ENCODE assay signal across 8 cellular contexts in genomic region chr22:25202290-25202921, GRCh38. TPM values are rescaled to one million over a fixed set of nuclear protein-coding genes. Genes with fewer than 3 reads are reported as not detected.
A peak's percentile ranks its signal among the peaks of the same experiment; 100 is the strongest.
DNase-seq lines count a peak whose midpoint lies in the region; ATAC-seq and TF ChIP-seq lines count a peak whose summit lies in the region.

No MANE protein-coding gene starts in this region.

- H3K27me3 Mint-ChIP-seq in CD4-positive, CD25-positive, alpha-beta regulatory T cell: no peaks in the 10 kb centered on the region
- H3K27me3 Mint-ChIP-seq in activated T-helper 1 cell treated with anti-CD3 and anti-CD28 coated beads, Interleukin-12 subunit alpha, Interleukin-12 subunit beta, Interleukin-2, Interleukin-4 antibody, amounts not matched to agents 30 ng/mL and 10 ng/mL and 1 ng/mL, durations not matched to agents 14 hours and 24 hours and 36 hours (ENCODE audit: insufficient read depth): no peaks in the 10 kb centered on the region

- no TSS peak for BruUV-seq in Panc1 (replicated peaks; lab: Mats Ljungman, UMichigan)

- no peak overlapping the region for H3K27ac Mint-ChIP-seq in CD4-positive, CD25-positive, alpha-beta regulatory T cell
- no peak overlapping the region for H3K27ac Mint-ChIP-seq in activated T-helper 1 cell treated with anti-CD3 and anti-CD28 coated beads, Interleukin-12 subunit alpha, Interleukin-12 subunit beta, Interleukin-2, Interleukin-4 antibody, amounts not matched to agents 30 ng/mL and 10 ng/mL and 1 ng/mL, durations not matched to agents 14 hours and 24 hours and 36 hours

- in situ Hi-C loops in Panc1 (cut with HindIII; ENCODE audit: low pct_unique_long_range_greater_than_20kb, low sequenced_read_pairs): no loop called here

- intact Hi-C loops in Panc1 (cut with micrococcal nuclease; ENCODE audit: unreplicated experiment): no loop called here
- intact Hi-C loops in activated T-helper 1 cell treated with anti-CD3 and anti-CD28 coated beads, Interleukin-12 subunit alpha, Interleukin-12 subunit beta, Interleukin-2, Interleukin-4 antibody, amounts not matched to agents 30 ng/mL and 10 ng/mL and 1 ng/mL, durations not matched to agents 14 hours and 24 hours and 36 hours (cut with micrococcal nuclease): loop anchor here (1.0 to 5.0 kb wide), 4 partner anchors 122 to 1129 kb away; no protein-coding TSS in a partner anchor

- H3K4me3 Mint-ChIP-seq in CD4-positive, CD25-positive, alpha-beta regulatory T cell: no peak overlapping the region
- H3K4me3 Mint-ChIP-seq in activated T-helper 1 cell treated with anti-CD3 and anti-CD28 coated beads, Interleukin-12 subunit alpha, Interleukin-12 subunit beta, Interleukin-2, Interleukin-4 antibody, amounts not matched to agents 30 ng/mL and 10 ng/mL and 1 ng/mL, durations not matched to agents 14 hours and 24 hours and 36 hours: no peak overlapping the region

- no peak overlapping the region for H3K4me3 ChIP-seq in CD4-positive, CD25-positive, alpha-beta regulatory T cell (ENCODE audit: low read depth, low read length)
- no peak overlapping the region for H3K4me3 ChIP-seq in Panc1 (ENCODE audit: low read depth in 2 of 2, low read length in 2 of 2)
- no peak overlapping the region for H3K4me3 ChIP-seq in foreskin fibroblast (ENCODE audit: low read depth in 1 of 2, low read length in 2 of 2)

- no peak overlapping the region for H3K27ac ChIP-seq in CD4-positive, CD25-positive, alpha-beta regulatory T cell (ENCODE audit: insufficient read depth, low read length, poor library complexity, severe bottlenecking)
- no peak overlapping the region for H3K27ac ChIP-seq in Panc1 (ENCODE audit: low read length)

- DNase-seq in CD4-positive, CD25-positive, alpha-beta regulatory T cell: peak; percentile 18 to 52 (median 30)
- DNase-seq in HT1080 (ENCODE audit: low read depth) (peak; percentile 54), Panc1 (ENCODE audit: low read depth, low spot score) (peak; percentile 45), foreskin fibroblast (peak; percentile 30 to 77), occipital lobe (lab: John Stamatoyannopoulos, UW) (peak; percentile 28), ureter (ENCODE audit: low spot score) (peak; percentile 57)
- peak; percentile 24 for DNase-seq in activated T-helper 1 cell treated with anti-CD3 and anti-CD28 coated beads, Interleukin-12 subunit alpha, Interleukin-12 subunit beta, Interleukin-2, Interleukin-4 antibody, amounts not matched to agents 30 ng/mL and 10 ng/mL and 1 ng/mL, durations not matched to agents 14 hours and 24 hours and 36 hours (ENCODE audit: low spot score)

- H3K4me1 Mint-ChIP-seq in CD4-positive, CD25-positive, alpha-beta regulatory T cell: peaks cover 0 to 2% (median 0%) of the 10 kb centered on the region in 4 donors
- H3K4me1 Mint-ChIP-seq in activated T-helper 1 cell treated with anti-CD3 and anti-CD28 coated beads, Interleukin-12 subunit alpha, Interleukin-12 subunit beta, Interleukin-2, Interleukin-4 antibody, amounts not matched to agents 30 ng/mL and 10 ng/mL and 1 ng/mL, durations not matched to agents 14 hours and 24 hours and 36 hours (ENCODE audit: low read depth): peaks cover 6% of the 10 kb centered on the region

- peak; percentile 91 for TF ChIP-seq CTCF in Panc1 (IDR thresholded peaks at IDR 0.05)
- peak; percentile 92 for TF ChIP-seq CTCF in foreskin fibroblast (IDR thresholded peaks at IDR 0.05; ENCODE audit: low read depth, low read length)

- POLR2A ChIA-PET in Panc1 (lab: Charles Lee): interaction anchor here (0.6 kb wide), 1 partner anchor 9 kb away, joined by 3 read pairs; no protein-coding TSS in a partner anchor

- H3K9me3 Mint-ChIP-seq in CD4-positive, CD25-positive, alpha-beta regulatory T cell: no peaks in the 10 kb centered on the region
- H3K9me3 Mint-ChIP-seq in activated T-helper 1 cell treated with anti-CD3 and anti-CD28 coated beads, Interleukin-12 subunit alpha, Interleukin-12 subunit beta, Interleukin-2, Interleukin-4 antibody, amounts not matched to agents 30 ng/mL and 10 ng/mL and 1 ng/mL, durations not matched to agents 14 hours and 24 hours and 36 hours: no peaks in the 10 kb centered on the region

- no peaks in the 10 kb centered on the region for H3K27me3 ChIP-seq in CD4-positive, CD25-positive, alpha-beta regulatory T cell (ENCODE audit: control insufficient read depth, insufficient read depth, low read length)
- H3K27me3 ChIP-seq in Panc1 (ENCODE audit: control insufficient read depth, insufficient read depth, low read length): no peaks in the 10 kb centered on the region

- H3K36me3 ChIP-seq in CD4-positive, CD25-positive, alpha-beta regulatory T cell (ENCODE audit: control insufficient read depth, insufficient read depth, low read length): no peaks in the 10 kb centered on the region
- 0 out of 2 replicates have a peak, but pooled peaks cover 3% of the 10 kb centered on the region for H3K36me3 ChIP-seq in Panc1 (ENCODE audit: control insufficient read depth, insufficient read depth, low read length)

- H3K36me3 Mint-ChIP-seq in CD4-positive, CD25-positive, alpha-beta regulatory T cell: no peaks in the 10 kb centered on the region
- no peaks in the 10 kb centered on the region for H3K36me3 Mint-ChIP-seq in activated T-helper 1 cell treated with anti-CD3 and anti-CD28 coated beads, Interleukin-12 subunit alpha, Interleukin-12 subunit beta, Interleukin-2, Interleukin-4 antibody, amounts not matched to agents 30 ng/mL and 10 ng/mL and 1 ng/mL, durations not matched to agents 14 hours and 24 hours and 36 hours (ENCODE audit: low read depth)

- H3K9me3 ChIP-seq in CD4-positive, CD25-positive, alpha-beta regulatory T cell (ENCODE audit: control insufficient read depth in 2 of 2, low read length in 2 of 2): no peaks in the 10 kb centered on the region
- H3K9me3 ChIP-seq in Panc1 (ENCODE audit: control insufficient read depth, insufficient read depth, low read depth, low read length): no peaks in the 10 kb centered on the region

- CTCF ChIA-PET in Panc1 (lab: Charles Lee): interaction anchor here (0.6 to 1.3 kb wide), 4 partner anchors 14 to 543 kb away, joined by 3 read pairs; no protein-coding TSS in a partner anchor

- ATAC-seq in CD4-positive, CD25-positive, alpha-beta regulatory T cell (ENCODE audit: low read depth in 2 of 2): no peak
- ATAC-seq in Panc1 (peak; percentile 80), GM21423 (IDR thresholded peaks at IDR 0.05; ENCODE audit: unreplicated experiment) (no peak)

- H3K4me1 ChIP-seq in CD4-positive, CD25-positive, alpha-beta regulatory T cell (ENCODE audit: control insufficient read depth, insufficient read depth, low read length, poor library complexity, severe bottlenecking): no peaks in the 10 kb centered on the region
- no peaks in the 10 kb centered on the region for H3K4me1 ChIP-seq in Panc1 (ENCODE audit: control insufficient read depth, insufficient read depth, low read length)

RNA-seq across cellular contexts. Expression of gene CRYBB3, which starts 2.7 kb away (rescaled TPM):
- not detected for total RNA-seq in CD4-positive, CD25-positive, alpha-beta regulatory T cell
- not detected for polyA plus RNA-seq in CD4-positive, CD25-positive, alpha-beta regulatory T cell
- not detected in 2 replicates for total RNA-seq in HT1080 (2014; rRNA removed; shearing (Covaris generic))
- polyA plus RNA-seq in HT1080 (2015; cell fraction: cytosol; rRNA removed): 0.24 TPM in 2 replicates
- polyA plus RNA-seq in HT1080 (2015; cell fraction: nucleus; rRNA removed): 0.87 and 1.0 TPM in 2 replicates
- total RNA-seq in Panc1 (2021; ENCODE audit: unreplicated experiment): 0.67 TPM
- 0.25 TPM for polyA plus RNA-seq in Panc1 (2012; ENCODE audit: insufficient read length)
- 0.60 TPM in 1 of 2 replicates, not detected in the other for total RNA-seq in activated T-helper 1 cell treated with anti-CD3 and anti-CD28 coated beads, Interleukin-12 subunit alpha, Interleukin-12 subunit beta, Interleukin-2, Interleukin-4 antibody, amounts not matched to agents 30 ng/mL and 10 ng/mL and 1 ng/mL, durations not matched to agents 14 hours and 24 hours and 36 hours
- not detected for total RNA-seq in occipital lobe
- total RNA-seq in ureter: not detected

RNA-seq across cellular contexts. Expression of gene CRYBB2, which starts 17.0 kb away (rescaled TPM):
- total RNA-seq in CD4-positive, CD25-positive, alpha-beta regulatory T cell: not detected
- polyA plus RNA-seq in CD4-positive, CD25-positive, alpha-beta regulatory T cell: not detected
- total RNA-seq in HT1080 (2014; rRNA removed; shearing (Covaris generic)): not detected in 2 replicates
- 0.24 TPM in 1 of 2 replicates, not detected in the other for polyA plus RNA-seq in HT1080 (2015; cell fraction: cytosol; rRNA removed)
- not detected in 2 replicates for polyA plus RNA-seq in HT1080 (2015; cell fraction: nucleus; rRNA removed)
- total RNA-seq in Panc1 (2021; ENCODE audit: unreplicated experiment) (0.39 TPM), occipital lobe (not detected), ureter (0.47 TPM)
- polyA plus RNA-seq in Panc1 (2012; ENCODE audit: insufficient read length): 0.91 TPM
- total RNA-seq in activated T-helper 1 cell treated with anti-CD3 and anti-CD28 coated beads, Interleukin-12 subunit alpha, Interleukin-12 subunit beta, Interleukin-2, Interleukin-4 antibody, amounts not matched to agents 30 ng/mL and 10 ng/mL and 1 ng/mL, durations not matched to agents 14 hours and 24 hours and 36 hours: not detected in 2 replicates
